ENCODE assay signal across 12 cellular contexts in the genomic region with DNA sequence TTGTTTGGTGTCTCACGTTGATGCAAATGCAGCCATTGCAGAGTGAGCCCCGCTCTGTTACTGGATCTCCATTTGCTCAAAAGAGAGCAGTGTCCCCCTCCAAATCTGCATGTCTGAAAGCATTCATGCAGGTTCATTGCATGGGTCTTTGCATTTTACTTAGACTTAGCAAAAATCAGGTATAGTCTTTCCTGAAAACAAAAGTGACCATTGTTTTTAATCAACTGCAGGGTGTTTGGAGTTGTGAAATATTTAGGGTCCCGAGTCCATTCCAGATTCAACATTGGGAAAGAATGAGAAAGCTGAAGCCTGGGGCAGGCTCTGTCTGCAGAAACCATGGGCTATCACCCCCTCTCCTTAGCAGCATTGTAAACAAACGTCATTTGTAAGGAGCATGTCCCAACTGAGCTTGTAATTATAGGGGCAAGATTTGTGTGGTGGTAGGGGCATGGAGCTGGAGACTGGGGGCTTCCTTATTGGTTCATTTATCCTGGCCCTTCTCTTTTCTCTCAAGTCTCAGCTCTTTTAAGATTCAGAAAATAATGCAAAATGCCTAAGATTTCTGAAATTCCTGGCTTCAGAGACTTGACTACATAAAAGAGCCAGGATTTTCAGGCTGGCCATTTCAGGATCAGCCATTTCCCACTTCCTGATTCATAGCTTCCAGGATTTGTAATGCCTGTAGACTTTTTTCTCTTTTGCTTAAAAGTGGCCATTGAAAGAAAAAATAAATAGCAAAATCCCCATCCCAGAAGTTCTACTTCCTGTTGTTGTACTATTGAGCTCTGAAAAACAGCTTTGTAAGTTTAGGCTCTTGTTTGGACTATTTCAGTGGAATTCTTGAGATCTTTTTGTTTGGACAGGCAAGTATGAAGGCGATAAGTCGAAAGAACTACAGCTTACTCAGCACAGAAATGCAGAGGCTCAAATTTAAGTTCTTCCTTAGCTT. TPM values are rescaled to one million over a fixed set of nuclear protein-coding genes. Genes with fewer than 3 reads are reported as not detected.
DNase-seq lines count a peak whose midpoint lies in the region; ATAC-seq and TF ChIP-seq lines count a peak whose summit lies in the region.
"Had no signal": no experiment of that assay in that cellular context is flagged by ENCODE, and none has a peak within 500 bp of the region (broad histone marks: within the 10 kb centered on the region; RNA-seq: fewer than 3 reads in every experiment).

No MANE protein-coding gene starts in this region.

- H3K9me3 Mint-ChIP-seq in progenitor cell of endocrine pancreas (ENCODE audit: low read depth): no peaks in the 10 kb centered on the region
- H3K9me3 Mint-ChIP-seq: T-helper 2 cell treated with Interferon-gamma antibody and Interleukin-4, amounts not matched to agents 5 μg/mL and 100 μg/mL, for 36 hours had no signal

- H3K9me3 ChIP-seq in adrenal gland (replicated peaks in 1 of 3): no peaks in the 10 kb centered on the region
- H3K9me3 ChIP-seq in right cardiac atrium (ENCODE audit: control insufficient read depth, low read length): no peaks in the 10 kb centered on the region

- DNase-seq in EH (ENCODE audit: low read depth) (peak; percentile 88), adrenal gland (peak in 1 of 7 donors; percentile 1), right cardiac atrium (no peak), progenitor cell of endocrine pancreas (ENCODE audit: low spot score, unreplicated experiment) (no peak), NCI-H345 (lab: John Stamatoyannopoulos, UW) (no peak), NCI-H2196 (lab: John Stamatoyannopoulos, UW; ENCODE audit: unreplicated experiment) (no peak), NCI-H446 treated with DMSO at 0.1 percent for 48 hours (lab: John Stamatoyannopoulos, UW) (no peak)
- DNase-seq: activated effector memory CD4-positive, alpha-beta T cell treated with anti-CD3 and anti-CD28 coated beads, Interleukin-2, amount 50 U/mL, for 16 hours; NCI-H187; stimulated activated CD4-positive, alpha-beta T cell treated with anti-CD3 and anti-CD28 coated beads, Interleukin-4, amount 100 ng/mL, for 4 hours had no signal

- H3K27ac ChIP-seq in adrenal gland: peak overlapping the region in 4 of 5 donors; percentile 40 to 70 (median 59)
- peak overlapping the region; percentile 97 for H3K27ac ChIP-seq in right cardiac atrium (ENCODE audit: low read length)

- no peaks in the 10 kb centered on the region for H3K27me3 Mint-ChIP-seq in progenitor cell of endocrine pancreas

- TF ChIP-seq CTCF in adrenal gland (IDR thresholded peaks at IDR 0.05): no peak
- no peak for TF ChIP-seq CTCF in progenitor cell of endocrine pancreas (IDR thresholded peaks at IDR 0.05; ENCODE audit: unreplicated experiment)

- intact Hi-C loops in adrenal gland (cut with DNase I) (no loop called here), right cardiac atrium (cut with DNase I) (no loop called here)

- no peaks in the 10 kb centered on the region for H3K36me3 ChIP-seq in adrenal gland (replicated peaks in 1 of 2)

- H3K4me3 ChIP-seq in adrenal gland (no peak overlapping the region), right cardiac atrium (ENCODE audit: low read length) (peak overlapping the region; percentile 13)

- peak; percentile 11 to 38 for ATAC-seq in right cardiac atrium
- no peak for ATAC-seq in activated CD4-positive, CD25-positive, alpha-beta regulatory T cell treated with anti-CD3 and anti-CD28 coated beads, Interleukin-2, amount 50 U/mL, for 24 hours

- H3K4me3 Mint-ChIP-seq in progenitor cell of endocrine pancreas (ENCODE audit: low read depth): peak overlapping the region; percentile 10
- H3K4me3 Mint-ChIP-seq: T-helper 2 cell treated with Interferon-gamma antibody and Interleukin-4, amounts not matched to agents 5 μg/mL and 100 μg/mL, for 36 hours had no signal

- H3K36me3 Mint-ChIP-seq in progenitor cell of endocrine pancreas (ENCODE audit: insufficient read depth): no peaks in the 10 kb centered on the region

- H3K27me3 ChIP-seq in adrenal gland (no peaks in the 10 kb centered on the region), right cardiac atrium (ENCODE audit: control insufficient read depth, insufficient read depth) (no peaks in the 10 kb centered on the region)

- no peak for TF ChIP-seq POLR2A in adrenal gland (IDR thresholded peaks at IDR 0.05)

- H3K4me1 ChIP-seq in adrenal gland (replicated peaks in 1 of 2) (peaks cover 59 to 98% of the 10 kb centered on the region in 2 donors), right cardiac atrium (ENCODE audit: control insufficient read depth, insufficient read depth, low read length) (peaks cover 21% of the 10 kb centered on the region)

- 59 to 64% (median 61%) methylated on average over 6 of the region's 6 CpGs for WGBS in adrenal gland, 4 donors
- WGBS in right cardiac atrium: 41% methylated on average over 6 of the region's 6 CpGs

- H3K27ac Mint-ChIP-seq in progenitor cell of endocrine pancreas: peak overlapping the region; percentile 79
- H3K27ac Mint-ChIP-seq: T-helper 2 cell treated with Interferon-gamma antibody and Interleukin-4, amounts not matched to agents 5 μg/mL and 100 μg/mL, for 36 hours had no signal

- H3K4me1 Mint-ChIP-seq in progenitor cell of endocrine pancreas (ENCODE audit: low read depth): peaks cover 57% of the 10 kb centered on the region

RNA-seq across cellular contexts. Expression of a gene that starts 23.0 kb away (rescaled TPM):
- 100 to 1,000 TPM in 1 of 8 donors, 10 to 100 TPM in 7; 44.1 to 138 (median 72.5) TPM for total RNA-seq in adrenal gland
- 10 to 100 TPM in 2 of 3 donors, 1 to 10 TPM in 1; 8.6 to 27.4 (median 11.2) TPM for polyA plus RNA-seq in adrenal gland
- 10 to 100 TPM; 31.0 to 52.3 (median 39.1) TPM for total RNA-seq in right cardiac atrium
- polyA plus RNA-seq in right cardiac atrium: 9.0 TPM
- 106 and 109 TPM in 2 replicates for total RNA-seq in progenitor cell of endocrine pancreas

Comparison
In these comparisons a context has a peak if more than half of its experiments do, and no peak if none do; other contexts are left out.
1. ATAC-seq: peak in right cardiac atrium (2 of 2); none in activated CD4-positive, CD25-positive, alpha-beta regulatory T cell treated with anti-CD3 and anti-CD28 coated beads, Interleukin-2, amount 50 U/mL, for 24 hours (0 of 2).